8 cellular contexts compared by ENCODE assay signal in the genomic region with DNA sequence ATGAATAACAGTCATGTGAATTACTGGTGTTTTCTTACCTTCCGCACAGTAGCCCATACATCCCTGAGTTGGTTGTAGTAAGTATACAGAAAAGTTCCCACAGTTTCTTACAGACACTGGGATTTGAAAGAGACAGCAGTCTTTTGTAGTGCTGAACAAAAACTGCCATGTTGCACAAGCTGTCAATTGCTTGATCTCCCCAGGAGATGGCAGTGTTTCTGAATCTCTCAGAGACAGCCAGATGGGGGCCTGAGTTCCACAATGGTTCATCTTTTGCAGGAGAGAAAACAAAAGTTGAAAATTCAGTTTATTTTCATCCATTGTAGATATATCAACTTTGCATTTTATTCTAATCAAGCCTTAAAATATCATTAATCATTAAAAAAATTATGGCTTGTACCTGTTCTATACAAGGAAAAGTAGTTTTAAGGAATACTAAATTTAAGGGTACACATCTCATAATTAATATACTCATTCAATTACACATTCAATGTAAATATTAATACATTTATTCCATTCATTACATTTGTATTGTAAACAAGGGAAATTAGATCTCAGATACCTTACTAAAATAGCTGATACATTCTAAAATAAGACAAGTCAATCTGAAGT. TPM values are rescaled to one million over a fixed set of nuclear protein-coding genes. Genes with fewer than 3 reads are reported as not detected.
A peak's percentile ranks its signal among the peaks of the same experiment; 100 is the strongest.
DNase-seq lines count a peak whose midpoint lies in the region; ATAC-seq and TF ChIP-seq lines count a peak whose summit lies in the region.

No MANE protein-coding gene starts in this region.

- no peak overlapping the region for H3K4me3 Mint-ChIP-seq in activated T-cell treated with anti-CD3 and anti-CD28 coated beads, Interleukin-2, amount 50 U/mL, for 24 hours
- H3K4me3 Mint-ChIP-seq in activated T-helper 17 cell treated with anti-CD3 and anti-CD28 coated beads, Interleukin-2, amount 50 U/mL, for 72 hours = no peak overlapping the region
- H3K4me3 Mint-ChIP-seq in glutamatergic neuron (ENCODE audit: unreplicated experiment) = no peak overlapping the region

- H3K27me3 Mint-ChIP-seq in activated T-cell treated with anti-CD3 and anti-CD28 coated beads, Interleukin-2, amount 50 U/mL, for 24 hours = no peaks in the 10 kb centered on the region
- H3K27me3 Mint-ChIP-seq in activated T-helper 17 cell treated with anti-CD3 and anti-CD28 coated beads, Interleukin-2, amount 50 U/mL, for 72 hours = no peaks in the 10 kb centered on the region
- H3K27me3 Mint-ChIP-seq in glutamatergic neuron (ENCODE audit: unreplicated experiment) = peaks cover 5% of the 10 kb centered on the region

- no peaks in the 10 kb centered on the region for H3K9me3 Mint-ChIP-seq in activated T-cell treated with anti-CD3 and anti-CD28 coated beads, Interleukin-2, amount 50 U/mL, for 24 hours
- no peaks in the 10 kb centered on the region for H3K9me3 Mint-ChIP-seq in activated T-helper 17 cell treated with anti-CD3 and anti-CD28 coated beads, Interleukin-2, amount 50 U/mL, for 72 hours
- H3K9me3 Mint-ChIP-seq in glutamatergic neuron (ENCODE audit: unreplicated experiment) = peaks cover 6% of the 10 kb centered on the region

- H3K27me3 ChIP-seq in HL-60 (ENCODE audit: insufficient read depth, poor library complexity, severe bottlenecking) = no peaks in the 10 kb centered on the region

- TF ChIP-seq CTCF in HL-60 (IDR thresholded peaks at IDR 0.05; ENCODE audit: insufficient read depth, low read length) = peak; percentile 67
- TF ChIP-seq CTCF in glutamatergic neuron (IDR thresholded peaks at IDR 0.05; ENCODE audit: partially characterized antibody, unreplicated experiment) = peak; percentile 82

- H3K27ac ChIP-seq in HL-60 (replicated peaks) = no peak overlapping the region

- H3K36me3 Mint-ChIP-seq in activated T-cell treated with anti-CD3 and anti-CD28 coated beads, Interleukin-2, amount 50 U/mL, for 24 hours (ENCODE audit: low read depth) = no peaks in the 10 kb centered on the region
- H3K36me3 Mint-ChIP-seq in activated T-helper 17 cell treated with anti-CD3 and anti-CD28 coated beads, Interleukin-2, amount 50 U/mL, for 72 hours (ENCODE audit: low read depth) = peaks cover 15% of the 10 kb centered on the region
- no peaks in the 10 kb centered on the region for H3K36me3 Mint-ChIP-seq in glutamatergic neuron (ENCODE audit: unreplicated experiment)

- H3K4me3 ChIP-seq in HL-60 (replicated peaks; ENCODE audit: insufficient read depth, low read length) = no peak overlapping the region

- no peaks in the 10 kb centered on the region for H3K4me1 Mint-ChIP-seq in activated T-cell treated with anti-CD3 and anti-CD28 coated beads, Interleukin-2, amount 50 U/mL, for 24 hours (ENCODE audit: low read depth)
- no peaks in the 10 kb centered on the region for H3K4me1 Mint-ChIP-seq in activated T-helper 17 cell treated with anti-CD3 and anti-CD28 coated beads, Interleukin-2, amount 50 U/mL, for 72 hours
- peaks cover 38% of the 10 kb centered on the region for H3K4me1 Mint-ChIP-seq in glutamatergic neuron (ENCODE audit: low read depth, unreplicated experiment)

- ATAC-seq in GM21529 (IDR thresholded peaks at IDR 0.05; ENCODE audit: unreplicated experiment) = peak; percentile 98
- ATAC-seq in activated T-helper 17 cell treated with anti-CD3 and anti-CD28 coated beads, Interleukin-2, amount 50 U/mL, for 72 hours (replicated peaks) = peak; percentile 63

- H3K27ac Mint-ChIP-seq in activated T-cell treated with anti-CD3 and anti-CD28 coated beads, Interleukin-2, amount 50 U/mL, for 24 hours = no peak overlapping the region
- H3K27ac Mint-ChIP-seq in activated T-helper 17 cell treated with anti-CD3 and anti-CD28 coated beads, Interleukin-2, amount 50 U/mL, for 72 hours = no peak overlapping the region
- H3K27ac Mint-ChIP-seq in glutamatergic neuron (ENCODE audit: unreplicated experiment) = peak overlapping the region; percentile 79

- DNase-seq in activated T-cell treated with anti-CD3 and anti-CD28 coated beads for 24 hours (ENCODE audit: low read depth) = peak; percentile 4
- no peak for DNase-seq in activated T-cell treated with anti-CD3 and anti-CD28 coated beads, Interleukin-2, amount 50 U/mL, for 24 hours
- peak; percentile 3 to 45 for DNase-seq in HL-60 (ENCODE audit: low read depth in 1 of 2, low spot score in 1 of 2)
- peak; percentile 41 for DNase-seq in NCI-H748 treated with DMSO at 0.1 percent for 48 hours (lab: John Stamatoyannopoulos, UW)
- DNase-seq in glutamatergic neuron = peak; percentile 55
- DNase-seq in smooth muscle cell of the brain vasculature (ENCODE audit: low read depth, low spot score) = peak; percentile 29

RNA-seq across cellular contexts. Expression of a gene that starts 14.5 kb away (rescaled TPM):
- total RNA-seq in activated T-helper 17 cell treated with anti-CD3 and anti-CD28 coated beads, Interleukin-2, amount 50 U/mL, for 72 hours = 10 to 100 TPM in 1 of 2 donors, 1 to 10 TPM in 1; 6.1 to 10.5 TPM
- total RNA-seq in glutamatergic neuron (ENCODE audit: unreplicated experiment) = 12.4 TPM
